Comparison of ENCODE assay signal across 17 cellular contexts in the genomic region with DNA sequence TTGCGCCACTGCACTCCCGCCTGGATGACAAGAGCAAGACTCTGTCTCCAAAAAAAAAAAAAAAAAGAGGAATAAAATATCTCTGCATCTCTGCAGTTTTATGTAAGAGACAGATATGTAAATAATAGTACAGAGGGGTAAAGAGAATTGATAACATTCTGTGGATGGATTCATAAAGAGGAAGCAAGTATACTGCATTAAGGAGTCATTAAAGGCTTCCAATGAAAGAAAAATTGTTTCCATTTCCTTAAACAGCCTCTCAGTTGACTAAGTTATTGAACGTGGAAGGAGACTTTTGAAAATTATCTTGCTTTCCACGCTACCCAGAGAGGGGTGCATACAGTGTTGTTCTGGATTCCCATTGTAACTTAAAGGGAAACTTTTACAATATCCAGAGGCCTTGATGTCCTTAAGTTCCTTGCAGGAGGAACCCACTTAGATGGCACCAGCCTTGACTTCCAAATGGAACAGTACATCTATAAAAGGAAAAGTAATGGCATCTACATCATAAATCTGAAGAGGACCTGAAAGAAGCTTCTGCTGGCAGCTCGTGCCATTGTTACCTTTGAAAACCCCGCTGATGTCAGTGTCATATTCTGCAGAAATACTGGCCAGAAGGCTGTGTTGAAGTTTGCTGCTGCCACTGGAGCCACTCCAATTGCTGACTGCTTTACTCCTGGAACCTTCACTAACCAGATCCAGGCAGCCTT. TPM values are rescaled to one million over a fixed set of nuclear protein-coding genes. Genes with fewer than 3 reads are reported as not detected.
DNase-seq lines count a peak whose midpoint lies in the region; ATAC-seq and TF ChIP-seq lines count a peak whose summit lies in the region.
"Had no signal": no experiment of that assay in that cellular context is flagged by ENCODE, and none has a peak within 500 bp of the region (broad histone marks: within the 10 kb centered on the region; RNA-seq: fewer than 3 reads in every experiment).

No MANE protein-coding gene starts in this region.

- H3K36me3 Mint-ChIP-seq in CD8-positive, alpha-beta T cell: peaks cover 26% of the 10 kb centered on the region
- peaks cover 16 to 31% of the 10 kb centered on the region in 2 donors for H3K36me3 Mint-ChIP-seq in stimulated activated naive B cell treated with anti-CD40 and anti-IgM and Interleukin-4, amounts not matched to agents 10 μg/mL and 1 μg/mL and 100 μg/mL, for 72 hours

- intact Hi-C loops in CD8-positive, alpha-beta T cell (cut with DNase I, micrococcal nuclease): loop anchor here in 1 of 2 experiments (5.0 kb wide), 1 partner anchor 34 kb away; no protein-coding TSS in a partner anchor
- intact Hi-C loops in esophagus muscularis mucosa (cut with DNase I) (no loop called here), adrenal gland (cut with DNase I) (no loop called here)

- POLR2A ChIA-PET in CD8-positive, alpha-beta T cell (lab: Charles Lee): no interaction called here
- POLR2A ChIA-PET in RWPE1 (lab: Yijun Ruan, JAX; ENCODE audit: low non-redundant PET): no interaction called here

- CTCF ChIA-PET in CD8-positive, alpha-beta T cell (lab: Charles Lee): no interaction called here
- CTCF ChIA-PET in RWPE1 (lab: Yijun Ruan, JAX): no interaction called here

- DNase-seq in CD8-positive, alpha-beta T cell: no peak
- DNase-seq in RWPE1 (ENCODE audit: low spot score): no peak
- no peak for DNase-seq in esophagus muscularis mucosa (ENCODE audit: extremely low spot score)
- no peak for DNase-seq in stimulated activated naive B cell treated with anti-CD40 and anti-IgM and Interleukin-4, amounts not matched to agents 10 μg/mL and 1 μg/mL and 100 μg/mL, for 72 hours
- no peak for DNase-seq in adrenal gland
- no peak for DNase-seq in UCSD-AML1 (lab: John Stamatoyannopoulos, UW; ENCODE audit: unreplicated experiment)
- DNase-seq in HuH-7 (ENCODE audit: low spot score): no peak
- DNase-seq in stimulated activated naive CD4-positive, alpha-beta T cell (lab: John Stamatoyannopoulos, UW): no peak
- DNase-seq: activated naive CD4-positive, alpha-beta T cell treated with anti-CD3 and anti-CD28 coated beads, Interleukin-2, amount 10 ng/mL, durations not matched to agents 7 days and 5 days; activated T-cell treated with anti-CD3 and anti-CD28 coated beads, Interleukin-2, amount 50 U/mL, for 24 hours; CD4-positive, CD25-positive, alpha-beta regulatory T cell; IMR-90; NCI-H226; NCI-H82; spleen; stimulated activated CD4-positive, alpha-beta T cell treated with anti-CD3 and anti-CD28 coated beads, Interleukin-4, amount 100 ng/mL, for 24 hours had no signal

- 91% methylated on average over 5 of the region's 6 CpGs for WGBS in esophagus muscularis mucosa
- WGBS in adrenal gland, 4 donors: 92 to 94% (median 93%) methylated on average over 6 of the region's 6 CpGs

- H3K36me3 ChIP-seq in CD8-positive, alpha-beta T cell (ENCODE audit: insufficient read depth, low read length): peaks cover 4% of the 10 kb centered on the region
- H3K36me3 ChIP-seq in esophagus muscularis mucosa: no peaks in the 10 kb centered on the region
- no peaks in the 10 kb centered on the region for H3K36me3 ChIP-seq in adrenal gland (replicated peaks in 1 of 2)
- H3K36me3 ChIP-seq: SJSA1 had no signal

- H3K27me3 ChIP-seq in CD8-positive, alpha-beta T cell (ENCODE audit: insufficient read depth, low read length): no peaks in the 10 kb centered on the region
- H3K27me3 ChIP-seq in esophagus muscularis mucosa (no peaks in the 10 kb centered on the region), adrenal gland (no peaks in the 10 kb centered on the region)
- H3K27me3 ChIP-seq: SJSA1, spleen had no signal

- no peak overlapping the region for H3K27ac ChIP-seq in CD8-positive, alpha-beta T cell (ENCODE audit: low read depth, low read length)
- peak overlapping the region; percentile 21; the same call in 1 of the 2 replicates for H3K27ac ChIP-seq in RWPE1
- H3K27ac ChIP-seq in esophagus muscularis mucosa (replicated peaks in 1 of 4): peak overlapping the region; percentile 69 to 76 (median 72)
- peak overlapping the region in 2 of 5 donors; percentile 60 to 74 for H3K27ac ChIP-seq in adrenal gland
- H3K27ac ChIP-seq: SJSA1 had no signal

- no peak for TF ChIP-seq CTCF in CD8-positive, alpha-beta T cell (IDR thresholded peaks at IDR 0.05)
- TF ChIP-seq CTCF in RWPE1 (conservative IDR thresholded peaks at IDR 0.05; ENCODE audit: low read depth) (no peak), esophagus muscularis mucosa (IDR thresholded peaks at IDR 0.05) (no peak), adrenal gland (IDR thresholded peaks at IDR 0.05) (no peak)

- no peaks in the 10 kb centered on the region for H3K27me3 Mint-ChIP-seq in CD8-positive, alpha-beta T cell (ENCODE audit: low read depth)
- no peaks in the 10 kb centered on the region for H3K27me3 Mint-ChIP-seq in stimulated activated naive B cell treated with anti-CD40 and anti-IgM and Interleukin-4, amounts not matched to agents 10 μg/mL and 1 μg/mL and 100 μg/mL, for 72 hours
- H3K27me3 Mint-ChIP-seq: activated naive CD4-positive, alpha-beta T cell treated with anti-CD3 and anti-CD28 coated beads, Interleukin-2, amount 10 ng/mL, durations not matched to agents 7 days and 5 days; activated T-cell treated with anti-CD3 and anti-CD28 coated beads, Interleukin-2, amount 50 U/mL, for 24 hours; CD4-positive, CD25-positive, alpha-beta regulatory T cell had no signal

- no peaks in the 10 kb centered on the region for H3K9me3 Mint-ChIP-seq in CD8-positive, alpha-beta T cell
- peaks cover 2 to 6% of the 10 kb centered on the region in 2 donors for H3K9me3 Mint-ChIP-seq in stimulated activated naive B cell treated with anti-CD40 and anti-IgM and Interleukin-4, amounts not matched to agents 10 μg/mL and 1 μg/mL and 100 μg/mL, for 72 hours
- H3K9me3 Mint-ChIP-seq: activated T-cell treated with anti-CD3 and anti-CD28 coated beads, Interleukin-2, amount 50 U/mL, for 24 hours had no signal

- no peak overlapping the region for H3K4me3 Mint-ChIP-seq in CD8-positive, alpha-beta T cell
- H3K4me3 Mint-ChIP-seq in stimulated activated naive B cell treated with anti-CD40 and anti-IgM and Interleukin-4, amounts not matched to agents 10 μg/mL and 1 μg/mL and 100 μg/mL, for 72 hours: peak overlapping the region in 1 of 2 donors; percentile 69
- H3K4me3 Mint-ChIP-seq: activated naive CD4-positive, alpha-beta T cell treated with anti-CD3 and anti-CD28 coated beads, Interleukin-2, amount 10 ng/mL, durations not matched to agents 7 days and 5 days; activated T-cell treated with anti-CD3 and anti-CD28 coated beads, Interleukin-2, amount 50 U/mL, for 24 hours had no signal

- ATAC-seq in CD8-positive, alpha-beta T cell: no peak
- peak; percentile 78 to 83 for ATAC-seq in stimulated activated naive B cell treated with anti-CD40 and anti-IgM and Interleukin-4, amounts not matched to agents 10 μg/mL and 1 μg/mL and 100 μg/mL, for 72 hours (replicated peaks)

- no peaks in the 10 kb centered on the region for H3K9me3 ChIP-seq in CD8-positive, alpha-beta T cell (ENCODE audit: low read length)
- H3K9me3 ChIP-seq in esophagus muscularis mucosa: no peaks in the 10 kb centered on the region
- no peaks in the 10 kb centered on the region for H3K9me3 ChIP-seq in adrenal gland (replicated peaks in 1 of 3)
- H3K9me3 ChIP-seq: SJSA1 had no signal

- no peak for TF ChIP-seq EP300 in esophagus muscularis mucosa (IDR thresholded peaks at IDR 0.05)

- H3K4me1 Mint-ChIP-seq in CD8-positive, alpha-beta T cell (ENCODE audit: low read depth): peaks cover 65% of the 10 kb centered on the region
- H3K4me1 Mint-ChIP-seq in stimulated activated naive B cell treated with anti-CD40 and anti-IgM and Interleukin-4, amounts not matched to agents 10 μg/mL and 1 μg/mL and 100 μg/mL, for 72 hours: peaks cover 38 to 68% of the 10 kb centered on the region in 2 donors

- no peak overlapping the region for H3K4me3 ChIP-seq in CD8-positive, alpha-beta T cell (ENCODE audit: low read depth, low read length)
- no peak overlapping the region for H3K4me3 ChIP-seq in esophagus muscularis mucosa
- peak overlapping the region in 1 of 4 donors; percentile 6 for H3K4me3 ChIP-seq in adrenal gland
- H3K4me3 ChIP-seq: SJSA1, spleen had no signal

- TF ChIP-seq POLR2A in esophagus muscularis mucosa (IDR thresholded peaks at IDR 0.05; ENCODE audit: low read depth) (no peak), adrenal gland (IDR thresholded peaks at IDR 0.05) (no peak)

- H3K27ac Mint-ChIP-seq in CD8-positive, alpha-beta T cell: peak overlapping the region; percentile 82
- H3K27ac Mint-ChIP-seq in stimulated activated naive B cell treated with anti-CD40 and anti-IgM and Interleukin-4, amounts not matched to agents 10 μg/mL and 1 μg/mL and 100 μg/mL, for 72 hours: peak overlapping the region; percentile 33
- H3K27ac Mint-ChIP-seq: activated naive CD4-positive, alpha-beta T cell treated with anti-CD3 and anti-CD28 coated beads, Interleukin-2, amount 10 ng/mL, durations not matched to agents 7 days and 5 days had no signal

- H3K4me1 ChIP-seq in CD8-positive, alpha-beta T cell (ENCODE audit: insufficient read depth, low read length): peaks cover 29% of the 10 kb centered on the region
- peaks cover 35 to 66% (median 62%) of the 10 kb centered on the region in 4 donors for H3K4me1 ChIP-seq in esophagus muscularis mucosa
- peaks cover 32 to 70% of the 10 kb centered on the region in 2 donors for H3K4me1 ChIP-seq in adrenal gland (replicated peaks in 1 of 2)
- H3K4me1 ChIP-seq: SJSA1 had no signal

RNA-seq across cellular contexts. Expression of a gene that starts 13.8 kb away (rescaled TPM):
- total RNA-seq in CD8-positive, alpha-beta T cell: 10 to 100 TPM; 37.6 to 42.7 TPM
- total RNA-seq in esophagus muscularis mucosa (10 to 100 TPM; 61.0 to 80.6 (median 65.1) TPM), adrenal gland (10 to 100 TPM; 38.1 to 71.4 (median 46.6) TPM)
- polyA plus RNA-seq in adrenal gland: 10 to 100 TPM in 1 of 3 donors, 1 to 10 TPM in 2; 4.1 to 22.6 (median 7.8) TPM
